ENCODE assay signal across 1 cellular context in genomic region chrX:46836701-46837542, GRCh38.
TF ChIP-seq lines count a peak whose summit lies in the region.

TSS of gene RP2 (plus strand) at chrX:46837043. CDS start at chrX:46837101, 58 bp downstream.

TF ChIP-seq in HEK293, 187 proteins besides CTCF, POLR2A, EP300 and RAD21 (continued from another document):
- TF ChIP-seq ZNF280C (tag by site-specific recombination; IDR thresholded peaks at IDR 0.05): no peak
- TF ChIP-seq ZBTB21 (tag by site-specific recombination; IDR thresholded peaks at IDR 0.05): no peak
- TF ChIP-seq WT1 (tag by site-specific recombination; IDR thresholded peaks at IDR 0.05): no peak
- TF ChIP-seq ZNF211 (tag by site-specific recombination; IDR thresholded peaks at IDR 0.05; ENCODE audit: low read depth): no peak
- TF ChIP-seq ZNF112 (tag by site-specific recombination; IDR thresholded peaks at IDR 0.05): no peak
- TF ChIP-seq BCL11B (tag by site-specific recombination; IDR thresholded peaks at IDR 0.05; ENCODE audit: low read depth): no peak
- TF ChIP-seq PATZ1 (tag by site-specific recombination; IDR thresholded peaks at IDR 0.05): peak; percentile 48
- TF ChIP-seq YY2 (tag by site-specific recombination; IDR thresholded peaks at IDR 0.05): no peak
- no peak for TF ChIP-seq OVOL3 (tag by site-specific recombination; IDR thresholded peaks at IDR 0.05)
- TF ChIP-seq SALL2 (tag by site-specific recombination; IDR thresholded peaks at IDR 0.05; ENCODE audit: borderline replicate concordance): no peak
- TF ChIP-seq ZNF600 (tag by site-specific recombination; IDR thresholded peaks at IDR 0.05): peak; percentile 81; the same call in 1 of the 2 replicates
- TF ChIP-seq ZFHX2 (tag by site-specific recombination; conservative IDR thresholded peaks at IDR 0.05): no peak
- TF ChIP-seq PRDM2 (tag by site-specific recombination; IDR thresholded peaks at IDR 0.05; ENCODE audit: borderline replicate concordance): no peak
- TF ChIP-seq ZXDB (tag by site-specific recombination; IDR thresholded peaks at IDR 0.05): no peak
- TF ChIP-seq EGR2 (tag by site-specific recombination; IDR thresholded peaks at IDR 0.05; ENCODE audit: low read depth): no peak
- TF ChIP-seq ZNF514 (tag by site-specific recombination; IDR thresholded peaks at IDR 0.05): no peak
- TF ChIP-seq ZNF366 (tag by site-specific recombination; conservative IDR thresholded peaks at IDR 0.05): no peak
- TF ChIP-seq ZNF324 (tag by site-specific recombination; IDR thresholded peaks at IDR 0.05): no peak
- 0 out of 2 replicates have a peak, but pooled peaks have one; percentile 33 for TF ChIP-seq ZNF2 (tag by site-specific recombination; IDR thresholded peaks at IDR 0.05)
- TF ChIP-seq ZNF580 (tag by site-specific recombination; IDR thresholded peaks at IDR 0.05): no peak
- TF ChIP-seq TSHZ1 (tag by site-specific recombination; IDR thresholded peaks at IDR 0.05; ENCODE audit: borderline replicate concordance): no peak
- peak; percentile 58 for TF ChIP-seq KLF9 (tag by site-specific recombination; IDR thresholded peaks at IDR 0.05; ENCODE audit: low read depth)
- TF ChIP-seq ZNF623 (tag by site-specific recombination; IDR thresholded peaks at IDR 0.05): no peak
- TF ChIP-seq MEIS1 (CRISPR knock-in tag; IDR thresholded peaks at IDR 0.05; ENCODE audit: borderline replicate concordance): no peak
- no peak for TF ChIP-seq ZSCAN30 (tag by site-specific recombination; IDR thresholded peaks at IDR 0.05)
- peak; percentile 79; the same call in 1 of the 2 replicates for TF ChIP-seq ZNF501 (tag by site-specific recombination; IDR thresholded peaks at IDR 0.05)
- no peak for TF ChIP-seq ZNF777 (tag by site-specific recombination; IDR thresholded peaks at IDR 0.05; ENCODE audit: borderline replicate concordance)
- no peak for TF ChIP-seq MZF1 (tag by site-specific recombination; IDR thresholded peaks at IDR 0.05; ENCODE audit: borderline replicate concordance)
- TF ChIP-seq ZNF596 (tag by site-specific recombination; IDR thresholded peaks at IDR 0.05): no peak
- TF ChIP-seq ZNF121 (tag by site-specific recombination; IDR thresholded peaks at IDR 0.05): no peak
- TF ChIP-seq ZNF747 (tag by site-specific recombination; IDR thresholded peaks at IDR 0.05): no peak
- TF ChIP-seq HOXD13 (CRISPR knock-in tag; IDR thresholded peaks at IDR 0.05; ENCODE audit: borderline replicate concordance): 0 out of 2 replicates have a peak, but pooled peaks have one; percentile 17
- TF ChIP-seq ZNF48 (tag by site-specific recombination; IDR thresholded peaks at IDR 0.05): no peak
- TF ChIP-seq ZNF214 (tag by site-specific recombination; IDR thresholded peaks at IDR 0.05; ENCODE audit: borderline replicate concordance): no peak
- no peak for TF ChIP-seq ZNF16 (tag by site-specific recombination; IDR thresholded peaks at IDR 0.05; ENCODE audit: low read depth)
- no peak for TF ChIP-seq ZNF791 (tag by site-specific recombination; IDR thresholded peaks at IDR 0.05)
- no peak for TF ChIP-seq YY1 (tag by site-specific recombination; IDR thresholded peaks at IDR 0.05)
- TF ChIP-seq GFI1B (tag by site-specific recombination; IDR thresholded peaks at IDR 0.05): no peak
- TF ChIP-seq ZNF202 (tag by site-specific recombination; IDR thresholded peaks at IDR 0.05; ENCODE audit: borderline replicate concordance): no peak
- no peak for TF ChIP-seq TCF7L2 (IDR thresholded peaks at IDR 0.05; ENCODE audit: borderline replicate concordance, low read depth, low read length)
- peak; percentile 60 for TF ChIP-seq ZBTB26 (tag by site-specific recombination; optimal IDR thresholded peaks at IDR 0.05)
